In genomic region chr1:160630523-160631087, GRCh38 we compare ENCODE assay signal across 11 cellular contexts. TPM values are rescaled to one million over a fixed set of nuclear protein-coding genes. Genes with fewer than 3 reads are reported as not detected.
DNase-seq lines count a peak whose midpoint lies in the region; ATAC-seq, FAIRE-seq and TF ChIP-seq lines count a peak whose summit lies in the region.
"Had no signal": no experiment of that assay in that cellular context is flagged by ENCODE, and none has a peak within 500 bp of the region (broad histone marks: within the 10 kb centered on the region; RNA-seq: fewer than 3 reads in every experiment).

No MANE protein-coding gene starts in this region.

- ATAC-seq in K562: no peak
- no peak for ATAC-seq in GM21717 (IDR thresholded peaks at IDR 0.05; ENCODE audit: unreplicated experiment)
- ATAC-seq: HCT116 had no signal

- no peaks in the 10 kb centered on the region for H3F3A ChIP-seq in OCI-LY1 (ENCODE audit: insufficient read depth, low read length)

- H3K9me3 ChIP-seq in OCI-LY1 (ENCODE audit: low read length) (no peaks in the 10 kb centered on the region), K562 (replicated peaks; ENCODE audit: control insufficient read depth, insufficient read depth, low read depth, low read length) (no peaks in the 10 kb centered on the region)

- no peaks in the 10 kb centered on the region for H3K27me3 Mint-ChIP-seq in activated naive CD4-positive, alpha-beta T cell treated with anti-CD3 and anti-CD28 coated beads, Interleukin-2, amount 50 U/mL, for 24 hours
- H3K27me3 Mint-ChIP-seq in type B pancreatic cell (peaks cover 8% of the 10 kb centered on the region), MCF 10A (ENCODE audit: insufficient read depth, unreplicated experiment) (peaks cover 16% of the 10 kb centered on the region)

- DNase-seq in activated naive CD4-positive, alpha-beta T cell treated with anti-CD3 and anti-CD28 coated beads, Interleukin-2, amount 50 U/mL, for 16 hours: no peak
- DNase-seq in K562 (ENCODE audit: extremely low read depth in 1 of 4, low spot score in 3 of 4) (no peak), type B pancreatic cell (ENCODE audit: extremely low spot score, unreplicated experiment) (no peak), MCF 10A (ENCODE audit: unreplicated experiment) (no peak), COLO829 (ENCODE audit: low spot score) (no peak)
- DNase-seq: NCI-H2107 had no signal

- CTCF ChIA-PET in K562 (lab: Yijun Ruan, JAX; ENCODE audit: low intra/inter-chr PET ratio) (no interaction called here), MCF 10A (lab: Yijun Ruan, JAX) (interaction anchor here (1.1 kb wide), 2 partner anchors 10 to 43 kb away, joined by 3 read pairs; no protein-coding TSS in a partner anchor)

- TF ChIP-seq RAD21 in K562 (CRISPR knock-in tag; conservative IDR thresholded peaks at IDR 0.05 in 1 of 2, IDR thresholded peaks at IDR 0.05 in 1 of 2): no peak

- no peaks in the 10 kb centered on the region for H4K20me1 ChIP-seq in OCI-LY1 (ENCODE audit: insufficient read depth, low read length)
- no peaks in the 10 kb centered on the region for H4K20me1 ChIP-seq in K562 (replicated peaks; ENCODE audit: control insufficient read depth, insufficient read depth, low read length)

- TF ChIP-seq EP300 in K562 (IDR thresholded peaks at IDR 0.05; ENCODE audit: low read length): no peak

- no peaks in the 10 kb centered on the region for H3K79me2 ChIP-seq in OCI-LY1 (ENCODE audit: insufficient read depth, low read length)
- no peaks in the 10 kb centered on the region for H3K79me2 ChIP-seq in K562 (ENCODE audit: control insufficient read depth, insufficient read depth, low read length)

- no peak overlapping the region for H3K27ac ChIP-seq in OCI-LY1 (ENCODE audit: low read depth, low read length, poor library complexity, severe bottlenecking)
- no peak overlapping the region for H3K27ac ChIP-seq in K562 (ENCODE audit: extremely low read depth, low read depth, low read length)

- H3K36me3 Mint-ChIP-seq in activated naive CD4-positive, alpha-beta T cell treated with anti-CD3 and anti-CD28 coated beads, Interleukin-2, amount 50 U/mL, for 24 hours: peaks cover 56% of the 10 kb centered on the region
- no peaks in the 10 kb centered on the region for H3K36me3 Mint-ChIP-seq in type B pancreatic cell
- H3K36me3 Mint-ChIP-seq in MCF 10A (ENCODE audit: insufficient read depth, unreplicated experiment): no peaks in the 10 kb centered on the region

- H3K4me1 Mint-ChIP-seq in activated naive CD4-positive, alpha-beta T cell treated with anti-CD3 and anti-CD28 coated beads, Interleukin-2, amount 50 U/mL, for 24 hours: peaks cover 94% of the 10 kb centered on the region
- H3K4me1 Mint-ChIP-seq in type B pancreatic cell (ENCODE audit: unreplicated experiment) (peaks cover 20% of the 10 kb centered on the region), MCF 10A (ENCODE audit: insufficient read depth, unreplicated experiment) (no peaks in the 10 kb centered on the region)

- in situ Hi-C loops in K562 (cut with MboI): no loop called here

- H3K36me3 ChIP-seq in OCI-LY1 (ENCODE audit: insufficient read depth, low read length) (no peaks in the 10 kb centered on the region), K562 (ENCODE audit: control insufficient read depth, insufficient read depth, low read length) (no peaks in the 10 kb centered on the region)

- BruUV-seq in K562 (replicated peaks; lab: Mats Ljungman, UMichigan) (no TSS peak), MCF 10A (replicated peaks; lab: Mats Ljungman, UMichigan) (no TSS peak)

- H2AFZ ChIP-seq in OCI-LY1 (ENCODE audit: low read length): no peak overlapping the region
- 0 out of 2 replicates have a peak overlapping the region, but pooled peaks have one; percentile 19 for H2AFZ ChIP-seq in K562 (ENCODE audit: low read depth, low read length)

- peak overlapping the region; percentile 81 for H3K27ac Mint-ChIP-seq in activated naive CD4-positive, alpha-beta T cell treated with anti-CD3 and anti-CD28 coated beads, Interleukin-2, amount 50 U/mL, for 24 hours
- peak overlapping the region; percentile 50 for H3K27ac Mint-ChIP-seq in type B pancreatic cell
- no peak overlapping the region for H3K27ac Mint-ChIP-seq in MCF 10A (ENCODE audit: low read depth, unreplicated experiment)

- TF ChIP-seq POLR2A in K562 (conservative IDR thresholded peaks at IDR 0.05): no peak

- H3K9me2 ChIP-seq in OCI-LY1 (ENCODE audit: low read depth, low read length): no peaks in the 10 kb centered on the region

- POLR2A ChIA-PET in K562 (lab: Yijun Ruan, JAX): interaction anchor here (1.1 kb wide), 1 partner anchor 11 kb away, joined by 3 read pairs; no protein-coding TSS in a partner anchor
- POLR2A ChIA-PET in MCF 10A (lab: Yijun Ruan, JAX): no interaction called here

- peak overlapping the region; percentile 55 for H3K4me3 Mint-ChIP-seq in activated naive CD4-positive, alpha-beta T cell treated with anti-CD3 and anti-CD28 coated beads, Interleukin-2, amount 50 U/mL, for 24 hours
- H3K4me3 Mint-ChIP-seq in type B pancreatic cell: peak overlapping the region; percentile 25
- no peak overlapping the region for H3K4me3 Mint-ChIP-seq in MCF 10A (ENCODE audit: unreplicated experiment)

- no peak overlapping the region for H3K9ac ChIP-seq in OCI-LY1 (ENCODE audit: low read length)
- no peak overlapping the region for H3K9ac ChIP-seq in K562 (ENCODE audit: insufficient read depth in 1 of 2, low read depth in 2 of 2, low read length in 2 of 2)

- H3K4me1 ChIP-seq in OCI-LY1 (ENCODE audit: insufficient read depth, low read length, severe bottlenecking) (peaks cover 59% of the 10 kb centered on the region), K562 (replicated peaks in 1 of 2; ENCODE audit: control insufficient read depth in 2 of 2, insufficient read depth in 2 of 2, low read length in 2 of 2) (peaks cover 14 to 43% of the 10 kb centered on the region in 2 experiments; a peak in 4 of 5 replicates)

- intact Hi-C loops in K562 (cut with micrococcal nuclease) (no loop called here), MCF 10A (cut with micrococcal nuclease) (no loop called here)

- H3K4me2 ChIP-seq in OCI-LY1 (ENCODE audit: low read length): 0 out of 2 replicates have a peak overlapping the region, but pooled peaks have one; percentile 25
- no peak overlapping the region for H3K4me2 ChIP-seq in K562 (ENCODE audit: insufficient read depth, low read length)

- TF ChIP-seq CTCF in OCI-LY1 (IDR thresholded peaks at IDR 0.05; ENCODE audit: low read length): no peak
- TF ChIP-seq CTCF in K562 (IDR thresholded peaks at IDR 0.05 in 2 of 3, conservative IDR thresholded peaks at IDR 0.05 in 1 of 3; ENCODE audit: insufficient read depth in 2 of 3, low read depth in 1 of 3, low read length in 3 of 3): no peak
- TF ChIP-seq CTCF in type B pancreatic cell (conservative IDR thresholded peaks at IDR 0.05): no peak
- no peak for TF ChIP-seq CTCF in MCF 10A (IDR thresholded peaks at IDR 0.05; ENCODE audit: unreplicated experiment)

- no peaks in the 10 kb centered on the region for H3K9me1 ChIP-seq in K562 (ENCODE audit: control insufficient read depth, insufficient read depth, low read length)

- WGBS in K562 (ENCODE audit: insufficient coverage, low coverage, missing lambda C conversion rate): 20% methylated on average over 5 of the region's 5 CpGs

- H3K4me3 ChIP-seq in OCI-LY1 (ENCODE audit: low read depth, low read length, poor library complexity, severe bottlenecking): no peak overlapping the region
- H3K4me3 ChIP-seq in K562: no peak overlapping the region

- no peaks in the 10 kb centered on the region for H3K27me3 ChIP-seq in OCI-LY1 (ENCODE audit: insufficient read depth, low read length)
- H3K27me3 ChIP-seq in K562 (ENCODE audit: control insufficient read depth in 2 of 2, insufficient read depth in 2 of 2, low read length in 2 of 2): no peaks in the 10 kb centered on the region

- FAIRE-seq in K562 (lab: Jason Lieb, UNC): no peak
- FAIRE-seq: urothelium cell line had no signal

- H3K9me3 Mint-ChIP-seq in activated naive CD4-positive, alpha-beta T cell treated with anti-CD3 and anti-CD28 coated beads, Interleukin-2, amount 50 U/mL, for 24 hours: no peaks in the 10 kb centered on the region
- H3K9me3 Mint-ChIP-seq in type B pancreatic cell (no peaks in the 10 kb centered on the region), MCF 10A (ENCODE audit: unreplicated experiment) (no peaks in the 10 kb centered on the region)

RNA-seq across cellular contexts. Expression of gene SLAMF1, which starts 16.2 kb away (rescaled TPM):
- total RNA-seq in K562 (2011; cell fraction: chromatin; rRNA removed; ENCODE audit: low replicate concordance): not detected in 2 replicates
- total RNA-seq in K562 (2011; cell fraction: nucleolus; rRNA removed): not detected in 2 replicates
- not detected in 2 replicates for total RNA-seq in K562 (2011; cell fraction: nucleoplasm; rRNA removed)
- total RNA-seq in K562 (2014; rRNA removed) (not detected in 2 replicates), K562 (2014; rRNA removed; fragmentation: Illumina TruSeq; extraction: Trizol) (not detected in 2 replicates), K562 (2015; rRNA removed; fragmentation: Illumina TruSeq; extraction: Trizol) (0.04 and 0.15 TPM in 2 replicates), K562 (2021) (0.11 and 0.22 TPM in 2 replicates), type B pancreatic cell (ENCODE audit: low replicate concordance) (not detected in 2 replicates), MCF 10A (2022) (not detected in 2 replicates)
- polyA plus RNA-seq in K562 (2011; rRNA removed) (not detected in 2 replicates), K562 (2014; fragmentation: Illumina TruSeq; extraction: Trizol) (0.08 TPM in 1 of 2 replicates, not detected in the other), K562 (2014; fragmentation: Nextera tagmentation; extraction: Ambion mirVana) (under 1 TPM; 0.04 to 0.13 TPM), K562 (2014; rRNA removed) (0.17 TPM in 1 of 2 replicates, not detected in the other)
- not detected in 2 replicates for polyA plus RNA-seq in K562 (2011; cell fraction: cytosol; rRNA removed)
- polyA plus RNA-seq in K562 (2011; cell fraction: nucleus; rRNA removed): not detected in 2 replicates
- polyA plus RNA-seq in K562 (2012): 0.10 and 0.66 TPM in 2 replicates
- polyA minus RNA-seq in K562 (2011; rRNA and poly(A)+ RNA removed): not detected in 2 replicates
- polyA minus RNA-seq in K562 (2011; cell fraction: cytosol; rRNA and poly(A)+ RNA removed): not detected in 2 replicates
- not detected in 2 replicates for polyA minus RNA-seq in K562 (2011; cell fraction: nucleus; rRNA and poly(A)+ RNA removed)

RNA-seq across cellular contexts. Expression of gene CD84, which starts 51.3 kb away (rescaled TPM):
- total RNA-seq in K562 (2011; cell fraction: chromatin; rRNA removed; ENCODE audit: low replicate concordance): 3.9 and 4.7 TPM in 2 replicates
- 1.5 and 2.4 TPM in 2 replicates for total RNA-seq in K562 (2011; cell fraction: nucleolus; rRNA removed)
- 2.9 and 3.3 TPM in 2 replicates for total RNA-seq in K562 (2011; cell fraction: nucleoplasm; rRNA removed)
- total RNA-seq in K562 (2014; rRNA removed): 0.82 and 1.4 TPM in 2 replicates
- total RNA-seq in K562 (2014; rRNA removed; fragmentation: Illumina TruSeq; extraction: Trizol): 2.2 and 2.5 TPM in 2 replicates
- 6.8 TPM in 2 replicates for total RNA-seq in K562 (2015; rRNA removed; fragmentation: Illumina TruSeq; extraction: Trizol)
- 1.9 and 2.5 TPM in 2 replicates for total RNA-seq in K562 (2021)
- 2.0 and 7.3 TPM in 2 replicates for polyA plus RNA-seq in K562 (2011; rRNA removed)
- polyA plus RNA-seq in K562 (2011; cell fraction: cytosol; rRNA removed): 0.37 and 4.0 TPM in 2 replicates
- 2.0 and 6.2 TPM in 2 replicates for polyA plus RNA-seq in K562 (2011; cell fraction: nucleus; rRNA removed)
- 3.1 and 5.8 TPM in 2 replicates for polyA plus RNA-seq in K562 (2012)
- 3.1 and 3.5 TPM in 2 replicates for polyA plus RNA-seq in K562 (2014; fragmentation: Illumina TruSeq; extraction: Trizol)
- polyA plus RNA-seq in K562 (2014; fragmentation: Nextera tagmentation; extraction: Ambion mirVana): 1 to 10 TPM; 1.0 to 1.5 TPM
- 1.6 and 1.8 TPM in 2 replicates for polyA plus RNA-seq in K562 (2014; rRNA removed)
- 3.3 and 12.3 TPM in 2 replicates for polyA minus RNA-seq in K562 (2011; rRNA and poly(A)+ RNA removed)
- polyA minus RNA-seq in K562 (2011; cell fraction: cytosol; rRNA and poly(A)+ RNA removed): 0.48 and 1.8 TPM in 2 replicates
- polyA minus RNA-seq in K562 (2011; cell fraction: nucleus; rRNA and poly(A)+ RNA removed): 0.94 and 7.8 TPM in 2 replicates
- not detected in 2 replicates for total RNA-seq in type B pancreatic cell (ENCODE audit: low replicate concordance)
- not detected in 2 replicates for total RNA-seq in MCF 10A (2022)
